1 cellular context compared by ENCODE assay signal in the genomic region with DNA sequence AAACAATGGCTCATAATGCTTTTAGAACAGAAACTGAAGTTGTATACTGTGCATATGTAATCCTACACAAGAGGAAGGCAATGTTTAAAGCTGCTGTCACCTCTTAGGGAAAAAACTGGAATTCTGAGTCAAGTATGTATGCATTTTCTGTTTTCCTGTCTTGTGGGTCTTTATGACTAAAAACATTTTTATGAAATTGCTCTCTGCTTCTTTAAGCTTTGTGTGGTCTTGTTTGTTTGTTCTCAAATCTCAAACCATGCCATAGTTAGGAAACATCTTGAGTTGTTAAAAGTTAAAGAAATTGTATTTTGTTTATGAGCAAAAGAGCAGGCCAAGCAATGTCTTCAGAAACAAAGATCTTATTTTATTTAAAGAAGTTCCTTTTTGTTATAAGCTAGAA.
TF ChIP-seq lines count a peak whose summit lies in the region.

No MANE protein-coding gene starts in this region.

TF ChIP-seq in endothelial cell of umbilical vein, 7 proteins besides CTCF, POLR2A, EP300 and RAD21 (continued from another document):
- TF ChIP-seq GATA2 (IDR thresholded peaks at IDR 0.05; ENCODE audit: insufficient read depth, insufficient read length, low read depth, low read length) (no peak), MYC (IDR thresholded peaks at IDR 0.05; ENCODE audit: low read depth, low read length) (no peak), EZH2 (IDR thresholded peaks at IDR 0.05; ENCODE audit: borderline replicate concordance, low read depth, low read length, severe bottlenecking) (no peak), FOS (IDR thresholded peaks at IDR 0.05; ENCODE audit: borderline replicate concordance, insufficient read depth, low read length) (no peak)
